Comparison of ENCODE assay signal across 13 cellular contexts in genomic region chr3:159978353-159978752, GRCh38. TPM values are rescaled to one million over a fixed set of nuclear protein-coding genes. Genes with fewer than 3 reads are reported as not detected.
DNase-seq lines count a peak whose midpoint lies in the region; ATAC-seq and TF ChIP-seq lines count a peak whose summit lies in the region.
"Had no signal": no experiment of that assay in that cellular context is flagged by ENCODE, and none has a peak within 500 bp of the region (broad histone marks: within the 10 kb centered on the region; RNA-seq: fewer than 3 reads in every experiment).

No MANE protein-coding gene starts in this region.

- H3K9ac ChIP-seq in liver (ENCODE audit: low read depth in 1 of 2, low read length in 2 of 2) = no peak overlapping the region

- peaks cover 0 to 5% (median 2%) of the 10 kb centered on the region in 4 donors for H3K4me1 ChIP-seq in liver (ENCODE audit: control insufficient read depth in 4 of 4, insufficient read depth in 4 of 4, low read length in 3 of 4)
- H3K4me1 ChIP-seq: adrenal gland had no signal

- no peak for TF ChIP-seq RAD21 in liver (IDR thresholded peaks at IDR 0.05)

- peaks cover 0 to 4% (median 0%) of the 10 kb centered on the region in 4 donors for H3K27me3 ChIP-seq in liver (ENCODE audit: control insufficient read depth in 4 of 4, insufficient read depth in 4 of 4, low read length in 3 of 4)
- H3K27me3 ChIP-seq: adrenal gland had no signal

- ATAC-seq in GM19025 (IDR thresholded peaks at IDR 0.05; ENCODE audit: low read depth, unreplicated experiment) (peak; percentile 98), HG02623 (IDR thresholded peaks at IDR 0.05; ENCODE audit: unreplicated experiment) (peak; percentile 88), HG03469 (IDR thresholded peaks at IDR 0.05; ENCODE audit: unreplicated experiment) (peak; percentile 78)
- ATAC-seq in stimulated activated naive CD8-positive, alpha-beta T cell treated with anti-CD3 and anti-CD28 coated beads, Interleukin-15, Interleukin-2, amounts not matched to agents 100 U/mL and 50 U/mL, for 24 hours = no peak

- H3K27ac ChIP-seq in liver (ENCODE audit: low read depth in 1 of 2, low read length in 2 of 2) = no peak overlapping the region
- H3K27ac ChIP-seq: adrenal gland had no signal

- no peak for TF ChIP-seq CTCF in liver (IDR thresholded peaks at IDR 0.05; ENCODE audit: low read depth, low read length, missing input control)

- H3K36me3 ChIP-seq in liver (ENCODE audit: control insufficient read depth in 4 of 4, insufficient read depth in 3 of 4, low read depth in 1 of 4, low read length in 3 of 4) = no peaks in the 10 kb centered on the region
- H3K36me3 ChIP-seq: adrenal gland had no signal

- H3K4me3 ChIP-seq in liver (ENCODE audit: low read depth in 1 of 3, low read length in 3 of 3) = no peak overlapping the region
- H3K4me3 ChIP-seq: adrenal gland had no signal

- DNase-seq in NK-92 (lab: John Stamatoyannopoulos, UW; ENCODE audit: unreplicated experiment) (no peak), SHP77 (lab: John Stamatoyannopoulos, UW) (no peak), NCI-H2171 (lab: John Stamatoyannopoulos, UW) (no peak)
- no peak for DNase-seq in stimulated activated naive CD8-positive, alpha-beta T cell treated with anti-CD3 and anti-CD28 coated beads, Interleukin-15, Interleukin-2, amounts not matched to agents 100 U/mL and 50 U/mL, for 24 hours
- DNase-seq: activated CD4-positive, alpha-beta T cell treated with anti-CD3 and anti-CD28 coated beads, Interleukin-2, amount 10 ng/mL, durations not matched to agents 7 days and 5 days; adrenal gland; Caco-2; OCI-M1; posterior cingulate gyrus had no signal

- 17% methylated on average over 3 of the region's 3 CpGs for WGBS in liver

- no peaks in the 10 kb centered on the region for H3K9me3 ChIP-seq in liver (ENCODE audit: control insufficient read depth in 4 of 4, low read length in 3 of 4)
- H3K9me3 ChIP-seq: adrenal gland, Caco-2 had no signal

TF ChIP-seq in liver, 16 proteins besides CTCF, POLR2A, EP300 and RAD21:
- TF ChIP-seq TAF1 (conservative IDR thresholded peaks at IDR 0.05) (no peak), HNF4A (conservative IDR thresholded peaks at IDR 0.05) (peak; percentile 43 to 80), HNF4G (IDR thresholded peaks at IDR 0.05) (peak; percentile 46), SP1 (IDR thresholded peaks at IDR 0.05) (peak; percentile 70)

RNA-seq across cellular contexts. Expression of gene IL12A, which starts 10.3 kb away (rescaled TPM):
- under 1 TPM; 0.08 to 0.09 TPM for total RNA-seq in liver
- polyA plus RNA-seq in liver = under 1 TPM in 1 of 2 donors, not detected in 1; 0.25 TPM
